1 cellular context compared by ENCODE assay signal in the genomic region with DNA sequence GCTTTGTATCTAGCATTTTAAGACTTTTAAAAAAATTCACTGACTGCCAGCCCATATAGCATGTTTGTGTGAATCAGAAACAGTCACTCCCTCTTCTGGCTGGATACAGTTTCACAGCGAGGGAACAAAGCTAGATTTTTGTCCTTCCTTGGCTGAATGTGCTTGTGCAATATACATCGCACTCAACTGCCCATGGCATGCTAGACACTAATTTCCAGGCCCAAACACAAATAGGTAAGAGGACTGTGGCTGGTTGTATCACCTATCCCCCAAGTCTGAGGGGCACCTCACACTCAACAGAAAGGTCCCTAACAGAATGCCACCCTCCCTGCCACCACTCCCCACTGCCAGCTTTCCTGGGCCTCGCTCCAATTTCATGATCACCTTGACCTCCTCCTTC.
TF ChIP-seq lines count a peak whose summit lies in the region.

No MANE protein-coding gene starts in this region.

TF ChIP-seq in HepG2, 621 proteins besides CTCF, POLR2A, EP300 and RAD21 (continued from another document and continues in another):
- TF ChIP-seq, protein P1, sequence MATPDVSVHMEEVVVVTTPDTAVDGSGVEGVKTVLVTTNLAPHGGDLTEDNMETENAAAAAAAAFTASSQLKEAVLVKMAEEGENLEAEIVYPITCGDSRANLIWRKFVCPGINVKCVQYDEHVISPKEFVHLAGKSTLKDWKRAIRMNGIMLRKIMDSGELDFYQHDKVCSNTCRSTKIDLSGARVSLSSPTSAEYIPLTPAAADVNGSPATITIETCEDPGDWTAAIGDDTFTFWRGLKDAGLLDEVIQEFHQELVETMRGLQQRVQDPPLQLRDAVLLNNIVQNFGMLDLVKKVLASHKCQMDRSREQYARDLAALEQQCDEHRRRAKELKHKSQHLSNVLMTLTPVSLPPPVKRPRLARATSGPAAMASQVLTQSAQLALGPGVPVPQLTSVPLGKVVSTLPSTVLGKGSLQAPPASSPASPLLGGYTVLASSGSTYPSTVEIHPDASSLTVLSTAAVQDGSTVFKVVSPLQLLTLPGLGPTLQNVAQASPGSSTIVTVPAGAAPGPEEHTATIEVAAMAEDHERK (CRISPR knock-in tag; IDR thresholded peaks at IDR 0.05; ENCODE audit: low read depth) = no peak
- TF ChIP-seq MXI1 (IDR thresholded peaks at IDR 0.05; ENCODE audit: borderline replicate concordance, low read depth, low read length) = no peak
- no peak for TF ChIP-seq TARDBP (CRISPR knock-in tag; IDR thresholded peaks at IDR 0.05)
- no peak for TF ChIP-seq MBNL3 (CRISPR knock-in tag; conservative IDR thresholded peaks at IDR 0.05)
- TF ChIP-seq TOPORS (CRISPR knock-in tag; IDR thresholded peaks at IDR 0.05) = no peak
- no peak for TF ChIP-seq ZFP36 (IDR thresholded peaks at IDR 0.05; ENCODE audit: borderline replicate concordance, low read depth, low read length, partially characterized antibody)
- no peak for TF ChIP-seq ZNF441 (CRISPR knock-in tag; IDR thresholded peaks at IDR 0.05; ENCODE audit: borderline replicate concordance)
- TF ChIP-seq ZNF577 (CRISPR knock-in tag; IDR thresholded peaks at IDR 0.05; ENCODE audit: borderline replicate concordance, low read depth) = no peak
- TF ChIP-seq, protein P2, sequence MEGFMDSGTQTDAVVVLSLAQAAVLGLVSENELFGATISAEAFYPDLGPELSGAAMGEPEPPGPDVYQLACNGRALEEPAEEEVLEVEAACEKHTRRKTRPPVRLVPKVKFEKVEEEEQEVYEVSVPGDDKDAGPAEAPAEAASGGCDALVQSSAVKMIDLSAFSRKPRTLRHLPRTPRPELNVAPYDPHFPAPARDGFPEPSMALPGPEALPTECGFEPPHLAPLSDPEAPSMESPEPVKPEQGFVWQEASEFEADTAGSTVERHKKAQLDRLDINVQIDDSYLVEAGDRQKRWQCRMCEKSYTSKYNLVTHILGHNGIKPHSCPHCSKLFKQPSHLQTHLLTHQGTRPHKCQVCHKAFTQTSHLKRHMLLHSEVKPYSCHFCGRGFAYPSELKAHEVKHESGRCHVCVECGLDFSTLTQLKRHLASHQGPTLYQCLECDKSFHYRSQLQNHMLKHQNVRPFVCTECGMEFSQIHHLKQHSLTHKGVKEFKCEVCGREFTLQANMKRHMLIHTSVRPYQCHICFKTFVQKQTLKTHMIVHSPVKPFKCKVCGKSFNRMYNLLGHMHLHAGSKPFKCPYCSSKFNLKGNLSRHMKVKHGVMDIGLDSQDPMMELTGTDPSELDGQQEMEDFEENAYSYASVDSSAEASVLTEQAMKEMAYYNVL (CRISPR knock-in tag; IDR thresholded peaks at IDR 0.05; ENCODE audit: borderline replicate concordance) = no peak
- TF ChIP-seq ZNF343 (CRISPR knock-in tag; IDR thresholded peaks at IDR 0.05) = no peak
- TF ChIP-seq, protein P3, sequence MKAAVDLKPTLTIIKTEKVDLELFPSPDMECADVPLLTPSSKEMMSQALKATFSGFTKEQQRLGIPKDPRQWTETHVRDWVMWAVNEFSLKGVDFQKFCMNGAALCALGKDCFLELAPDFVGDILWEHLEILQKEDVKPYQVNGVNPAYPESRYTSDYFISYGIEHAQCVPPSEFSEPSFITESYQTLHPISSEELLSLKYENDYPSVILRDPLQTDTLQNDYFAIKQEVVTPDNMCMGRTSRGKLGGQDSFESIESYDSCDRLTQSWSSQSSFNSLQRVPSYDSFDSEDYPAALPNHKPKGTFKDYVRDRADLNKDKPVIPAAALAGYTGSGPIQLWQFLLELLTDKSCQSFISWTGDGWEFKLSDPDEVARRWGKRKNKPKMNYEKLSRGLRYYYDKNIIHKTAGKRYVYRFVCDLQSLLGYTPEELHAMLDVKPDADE (CRISPR knock-in tag; IDR thresholded peaks at IDR 0.05) = no peak
- no peak for TF ChIP-seq ZNF33B (CRISPR knock-in tag; IDR thresholded peaks at IDR 0.05)
- no peak for TF ChIP-seq ZNF329 (CRISPR knock-in tag; IDR thresholded peaks at IDR 0.05; ENCODE audit: low read depth)
- TF ChIP-seq KDM2A (CRISPR knock-in tag; IDR thresholded peaks at IDR 0.05; ENCODE audit: borderline replicate concordance, low read depth) = no peak
- TF ChIP-seq RAD51 (IDR thresholded peaks at IDR 0.05; ENCODE audit: borderline replicate concordance) = no peak
- TF ChIP-seq, protein P4, sequence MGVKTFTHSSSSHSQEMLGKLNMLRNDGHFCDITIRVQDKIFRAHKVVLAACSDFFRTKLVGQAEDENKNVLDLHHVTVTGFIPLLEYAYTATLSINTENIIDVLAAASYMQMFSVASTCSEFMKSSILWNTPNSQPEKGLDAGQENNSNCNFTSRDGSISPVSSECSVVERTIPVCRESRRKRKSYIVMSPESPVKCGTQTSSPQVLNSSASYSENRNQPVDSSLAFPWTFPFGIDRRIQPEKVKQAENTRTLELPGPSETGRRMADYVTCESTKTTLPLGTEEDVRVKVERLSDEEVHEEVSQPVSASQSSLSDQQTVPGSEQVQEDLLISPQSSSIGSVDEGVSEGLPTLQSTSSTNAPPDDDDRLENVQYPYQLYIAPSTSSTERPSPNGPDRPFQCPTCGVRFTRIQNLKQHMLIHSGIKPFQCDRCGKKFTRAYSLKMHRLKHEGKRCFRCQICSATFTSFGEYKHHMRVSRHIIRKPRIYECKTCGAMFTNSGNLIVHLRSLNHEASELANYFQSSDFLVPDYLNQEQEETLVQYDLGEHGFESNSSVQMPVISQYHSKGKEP (CRISPR knock-in tag; IDR thresholded peaks at IDR 0.05) = no peak
- TF ChIP-seq, protein P5, sequence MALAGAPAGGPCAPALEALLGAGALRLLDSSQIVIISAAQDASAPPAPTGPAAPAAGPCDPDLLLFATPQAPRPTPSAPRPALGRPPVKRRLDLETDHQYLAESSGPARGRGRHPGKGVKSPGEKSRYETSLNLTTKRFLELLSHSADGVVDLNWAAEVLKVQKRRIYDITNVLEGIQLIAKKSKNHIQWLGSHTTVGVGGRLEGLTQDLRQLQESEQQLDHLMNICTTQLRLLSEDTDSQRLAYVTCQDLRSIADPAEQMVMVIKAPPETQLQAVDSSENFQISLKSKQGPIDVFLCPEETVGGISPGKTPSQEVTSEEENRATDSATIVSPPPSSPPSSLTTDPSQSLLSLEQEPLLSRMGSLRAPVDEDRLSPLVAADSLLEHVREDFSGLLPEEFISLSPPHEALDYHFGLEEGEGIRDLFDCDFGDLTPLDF (CRISPR knock-in tag; IDR thresholded peaks at IDR 0.05) = no peak
- no peak for TF ChIP-seq CCDC6 (CRISPR knock-in tag; IDR thresholded peaks at IDR 0.05)
- TF ChIP-seq FOXM1 (CRISPR knock-in tag; IDR thresholded peaks at IDR 0.05) = no peak
- no peak for TF ChIP-seq FOXP1 (IDR thresholded peaks at IDR 0.05)
- no peak for TF ChIP-seq FOXP1 (CRISPR knock-in tag; IDR thresholded peaks at IDR 0.05)
- TF ChIP-seq STAG1 (CRISPR knock-in tag; IDR thresholded peaks at IDR 0.05) = peak; percentile 60
- TF ChIP-seq, protein P6, sequence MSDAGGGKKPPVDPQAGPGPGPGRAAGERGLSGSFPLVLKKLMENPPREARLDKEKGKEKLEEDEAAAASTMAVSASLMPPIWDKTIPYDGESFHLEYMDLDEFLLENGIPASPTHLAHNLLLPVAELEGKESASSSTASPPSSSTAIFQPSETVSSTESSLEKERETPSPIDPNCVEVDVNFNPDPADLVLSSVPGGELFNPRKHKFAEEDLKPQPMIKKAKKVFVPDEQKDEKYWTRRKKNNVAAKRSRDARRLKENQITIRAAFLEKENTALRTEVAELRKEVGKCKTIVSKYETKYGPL (CRISPR knock-in tag; IDR thresholded peaks at IDR 0.05) = no peak
- no peak for TF ChIP-seq ZEB1 (IDR thresholded peaks at IDR 0.05; ENCODE audit: insufficient replicate concordance, low read depth)
- TF ChIP-seq KDM1A (CRISPR knock-in tag; IDR thresholded peaks at IDR 0.05) = no peak
- TF ChIP-seq, protein P7, sequence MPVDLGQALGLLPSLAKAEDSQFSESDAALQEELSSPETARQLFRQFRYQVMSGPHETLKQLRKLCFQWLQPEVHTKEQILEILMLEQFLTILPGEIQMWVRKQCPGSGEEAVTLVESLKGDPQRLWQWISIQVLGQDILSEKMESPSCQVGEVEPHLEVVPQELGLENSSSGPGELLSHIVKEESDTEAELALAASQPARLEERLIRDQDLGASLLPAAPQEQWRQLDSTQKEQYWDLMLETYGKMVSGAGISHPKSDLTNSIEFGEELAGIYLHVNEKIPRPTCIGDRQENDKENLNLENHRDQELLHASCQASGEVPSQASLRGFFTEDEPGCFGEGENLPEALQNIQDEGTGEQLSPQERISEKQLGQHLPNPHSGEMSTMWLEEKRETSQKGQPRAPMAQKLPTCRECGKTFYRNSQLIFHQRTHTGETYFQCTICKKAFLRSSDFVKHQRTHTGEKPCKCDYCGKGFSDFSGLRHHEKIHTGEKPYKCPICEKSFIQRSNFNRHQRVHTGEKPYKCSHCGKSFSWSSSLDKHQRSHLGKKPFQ (CRISPR knock-in tag; IDR thresholded peaks at IDR 0.05; ENCODE audit: insufficient replicate concordance) = peak; percentile 15
- TF ChIP-seq, protein P8, sequence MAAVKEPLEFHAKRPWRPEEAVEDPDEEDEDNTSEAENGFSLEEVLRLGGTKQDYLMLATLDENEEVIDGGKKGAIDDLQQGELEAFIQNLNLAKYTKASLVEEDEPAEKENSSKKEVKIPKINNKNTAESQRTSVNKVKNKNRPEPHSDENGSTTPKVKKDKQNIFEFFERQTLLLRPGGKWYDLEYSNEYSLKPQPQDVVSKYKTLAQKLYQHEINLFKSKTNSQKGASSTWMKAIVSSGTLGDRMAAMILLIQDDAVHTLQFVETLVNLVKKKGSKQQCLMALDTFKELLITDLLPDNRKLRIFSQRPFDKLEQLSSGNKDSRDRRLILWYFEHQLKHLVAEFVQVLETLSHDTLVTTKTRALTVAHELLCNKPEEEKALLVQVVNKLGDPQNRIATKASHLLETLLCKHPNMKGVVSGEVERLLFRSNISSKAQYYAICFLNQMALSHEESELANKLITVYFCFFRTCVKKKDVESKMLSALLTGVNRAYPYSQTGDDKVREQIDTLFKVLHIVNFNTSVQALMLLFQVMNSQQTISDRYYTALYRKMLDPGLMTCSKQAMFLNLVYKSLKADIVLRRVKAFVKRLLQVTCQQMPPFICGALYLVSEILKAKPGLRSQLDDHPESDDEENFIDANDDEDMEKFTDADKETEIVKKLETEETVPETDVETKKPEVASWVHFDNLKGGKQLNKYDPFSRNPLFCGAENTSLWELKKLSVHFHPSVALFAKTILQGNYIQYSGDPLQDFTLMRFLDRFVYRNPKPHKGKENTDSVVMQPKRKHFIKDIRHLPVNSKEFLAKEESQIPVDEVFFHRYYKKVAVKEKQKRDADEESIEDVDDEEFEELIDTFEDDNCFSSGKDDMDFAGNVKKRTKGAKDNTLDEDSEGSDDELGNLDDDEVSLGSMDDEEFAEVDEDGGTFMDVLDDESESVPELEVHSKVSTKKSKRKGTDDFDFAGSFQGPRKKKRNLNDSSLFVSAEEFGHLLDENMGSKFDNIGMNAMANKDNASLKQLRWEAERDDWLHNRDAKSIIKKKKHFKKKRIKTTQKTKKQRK (IDR thresholded peaks at IDR 0.05; ENCODE audit: low read length) = no peak
- TF ChIP-seq, protein P9, sequence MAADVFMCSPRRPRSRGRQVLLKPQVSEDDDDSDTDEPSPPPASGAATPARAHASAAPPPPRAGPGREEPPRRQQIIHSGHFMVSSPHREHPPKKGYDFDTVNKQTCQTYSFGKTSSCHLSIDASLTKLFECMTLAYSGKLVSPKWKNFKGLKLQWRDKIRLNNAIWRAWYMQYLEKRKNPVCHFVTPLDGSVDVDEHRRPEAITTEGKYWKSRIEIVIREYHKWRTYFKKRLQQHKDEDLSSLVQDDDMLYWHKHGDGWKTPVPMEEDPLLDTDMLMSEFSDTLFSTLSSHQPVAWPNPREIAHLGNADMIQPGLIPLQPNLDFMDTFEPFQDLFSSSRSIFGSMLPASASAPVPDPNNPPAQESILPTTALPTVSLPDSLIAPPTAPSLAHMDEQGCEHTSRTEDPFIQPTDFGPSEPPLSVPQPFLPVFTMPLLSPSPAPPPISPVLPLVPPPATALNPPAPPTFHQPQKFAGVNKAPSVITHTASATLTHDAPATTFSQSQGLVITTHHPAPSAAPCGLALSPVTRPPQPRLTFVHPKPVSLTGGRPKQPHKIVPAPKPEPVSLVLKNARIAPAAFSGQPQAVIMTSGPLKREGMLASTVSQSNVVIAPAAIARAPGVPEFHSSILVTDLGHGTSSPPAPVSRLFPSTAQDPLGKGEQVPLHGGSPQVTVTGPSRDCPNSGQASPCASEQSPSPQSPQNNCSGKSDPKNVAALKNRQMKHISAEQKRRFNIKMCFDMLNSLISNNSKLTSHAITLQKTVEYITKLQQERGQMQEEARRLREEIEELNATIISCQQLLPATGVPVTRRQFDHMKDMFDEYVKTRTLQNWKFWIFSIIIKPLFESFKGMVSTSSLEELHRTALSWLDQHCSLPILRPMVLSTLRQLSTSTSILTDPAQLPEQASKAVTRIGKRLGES (CRISPR knock-in tag; IDR thresholded peaks at IDR 0.05; ENCODE audit: borderline replicate concordance) = no peak
- no peak for TF ChIP-seq CAMTA2 (CRISPR knock-in tag; IDR thresholded peaks at IDR 0.05; ENCODE audit: borderline replicate concordance)
- TF ChIP-seq, protein P10, sequence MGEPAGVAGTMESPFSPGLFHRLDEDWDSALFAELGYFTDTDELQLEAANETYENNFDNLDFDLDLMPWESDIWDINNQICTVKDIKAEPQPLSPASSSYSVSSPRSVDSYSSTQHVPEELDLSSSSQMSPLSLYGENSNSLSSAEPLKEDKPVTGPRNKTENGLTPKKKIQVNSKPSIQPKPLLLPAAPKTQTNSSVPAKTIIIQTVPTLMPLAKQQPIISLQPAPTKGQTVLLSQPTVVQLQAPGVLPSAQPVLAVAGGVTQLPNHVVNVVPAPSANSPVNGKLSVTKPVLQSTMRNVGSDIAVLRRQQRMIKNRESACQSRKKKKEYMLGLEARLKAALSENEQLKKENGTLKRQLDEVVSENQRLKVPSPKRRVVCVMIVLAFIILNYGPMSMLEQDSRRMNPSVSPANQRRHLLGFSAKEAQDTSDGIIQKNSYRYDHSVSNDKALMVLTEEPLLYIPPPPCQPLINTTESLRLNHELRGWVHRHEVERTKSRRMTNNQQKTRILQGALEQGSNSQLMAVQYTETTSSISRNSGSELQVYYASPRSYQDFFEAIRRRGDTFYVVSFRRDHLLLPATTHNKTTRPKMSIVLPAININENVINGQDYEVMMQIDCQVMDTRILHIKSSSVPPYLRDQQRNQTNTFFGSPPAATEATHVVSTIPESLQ (CRISPR knock-in tag; conservative IDR thresholded peaks at IDR 0.05) = no peak
- no peak for TF ChIP-seq FOXO1 (CRISPR knock-in tag; IDR thresholded peaks at IDR 0.05)
- TF ChIP-seq, protein P11, sequence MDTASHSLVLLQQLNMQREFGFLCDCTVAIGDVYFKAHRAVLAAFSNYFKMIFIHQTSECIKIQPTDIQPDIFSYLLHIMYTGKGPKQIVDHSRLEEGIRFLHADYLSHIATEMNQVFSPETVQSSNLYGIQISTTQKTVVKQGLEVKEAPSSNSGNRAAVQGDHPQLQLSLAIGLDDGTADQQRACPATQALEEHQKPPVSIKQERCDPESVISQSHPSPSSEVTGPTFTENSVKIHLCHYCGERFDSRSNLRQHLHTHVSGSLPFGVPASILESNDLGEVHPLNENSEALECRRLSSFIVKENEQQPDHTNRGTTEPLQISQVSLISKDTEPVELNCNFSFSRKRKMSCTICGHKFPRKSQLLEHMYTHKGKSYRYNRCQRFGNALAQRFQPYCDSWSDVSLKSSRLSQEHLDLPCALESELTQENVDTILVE (CRISPR knock-in tag; IDR thresholded peaks at IDR 0.05) = no peak
- no peak for TF ChIP-seq ZNF572 (CRISPR knock-in tag; IDR thresholded peaks at IDR 0.05)
- no peak for TF ChIP-seq ZBTB3 (CRISPR knock-in tag; IDR thresholded peaks at IDR 0.05; ENCODE audit: borderline replicate concordance, low read depth)
- no peak for TF ChIP-seq U2AF1 (optimal IDR thresholded peaks at IDR 0.05; ENCODE audit: low read depth, low read length)
- peak; percentile 71 for TF ChIP-seq TEAD3 (CRISPR knock-in tag; optimal IDR thresholded peaks at IDR 0.05; ENCODE audit: borderline replicate concordance)
